In genomic region chr2:30677861-30678385, GRCh38 we compare ENCODE assay signal across 1 cellular context.
TF ChIP-seq lines count a peak whose summit lies in the region.

No MANE protein-coding gene starts in this region.

TF ChIP-seq in IMR-90, 13 proteins besides CTCF, POLR2A, EP300 and RAD21:
- TF ChIP-seq BHLHE40 (IDR thresholded peaks at IDR 0.05; ENCODE audit: low read depth, low read length): no peak
- no peak for TF ChIP-seq NFE2L2 (IDR thresholded peaks at IDR 0.05; ENCODE audit: low read depth, low read length)
- no peak for TF ChIP-seq MXI1 (IDR thresholded peaks at IDR 0.05; ENCODE audit: borderline replicate concordance, low read depth, low read length)
- no peak for TF ChIP-seq FOS (IDR thresholded peaks at IDR 0.05; ENCODE audit: low read depth, low read length)
- no peak for TF ChIP-seq MAFK (IDR thresholded peaks at IDR 0.05; ENCODE audit: low read depth, low read length)
- no peak for TF ChIP-seq RFX5 (IDR thresholded peaks at IDR 0.05; ENCODE audit: low read depth, low read length)
- no peak for TF ChIP-seq MAZ (IDR thresholded peaks at IDR 0.05; ENCODE audit: borderline replicate concordance, low read depth, low read length)
- TF ChIP-seq CEBPB (IDR thresholded peaks at IDR 0.05; ENCODE audit: low read depth, low read length): no peak
- TF ChIP-seq SMC3 (IDR thresholded peaks at IDR 0.05; ENCODE audit: low read depth, low read length): no peak
